Comparison of ENCODE assay signal across 8 cellular contexts in genomic region chr3:10224794-10225660, GRCh38. TPM values are rescaled to one million over a fixed set of nuclear protein-coding genes. Genes with fewer than 3 reads are reported as not detected.
DNase-seq lines count a peak whose midpoint lies in the region; ATAC-seq and TF ChIP-seq lines count a peak whose summit lies in the region.

No MANE protein-coding gene starts in this region.

- TF ChIP-seq POLR2A in breast epithelium (IDR thresholded peaks at IDR 0.05) = no peak

- H3K27me3 ChIP-seq in DND-41 (ENCODE audit: insufficient read depth, low read length, poor library complexity) = no peaks in the 10 kb centered on the region
- no peaks in the 10 kb centered on the region for H3K27me3 ChIP-seq in GM23338 (ENCODE audit: insufficient read depth)
- no peaks in the 10 kb centered on the region for H3K27me3 ChIP-seq in breast epithelium

- no peaks in the 10 kb centered on the region for H4K20me1 ChIP-seq in DND-41 (ENCODE audit: insufficient read depth, low read length)
- no peaks in the 10 kb centered on the region for H4K20me1 ChIP-seq in GM23338 (replicated peaks; ENCODE audit: insufficient read depth)

- no peak overlapping the region for H3K9ac ChIP-seq in DND-41 (ENCODE audit: low read depth, low read length)

- H3K4me3 ChIP-seq in DND-41 (ENCODE audit: low read depth in 1 of 2, low read length in 2 of 2) (no peak overlapping the region), GM23338 (no peak overlapping the region), breast epithelium (no peak overlapping the region)

- H3K36me3 ChIP-seq in DND-41 (ENCODE audit: insufficient read depth, low read length) (no peaks in the 10 kb centered on the region), GM23338 (ENCODE audit: insufficient read depth) (no peaks in the 10 kb centered on the region), breast epithelium (no peaks in the 10 kb centered on the region)

- peak; percentile 59 for DNase-seq in DND-41
- DNase-seq in GM23338 (ENCODE audit: low spot score) = peak; percentile 87
- DNase-seq in NCI-H2029 treated with DMSO at 0.1 percent for 48 hours (lab: John Stamatoyannopoulos, UW) = peak; percentile 94
- peak; percentile 66 for DNase-seq in UCSD-AML1 (lab: John Stamatoyannopoulos, UW; ENCODE audit: unreplicated experiment)
- peak; percentile 64 to 67 for DNase-seq in breast epithelium (ENCODE audit: low spot score in 2 of 2)
- peak; percentile 85 for DNase-seq in iPS-NIHi7 (ENCODE audit: extremely low spot score)
- peak; percentile 30 to 37 for DNase-seq in stimulated activated CD4-positive, alpha-beta T cell treated with anti-CD3 and anti-CD28 coated beads, Interleukin-15, amount 100 ng/mL, for 1 hour (ENCODE audit: low read depth in 1 of 2, low spot score in 1 of 2)

- H3K9me2 ChIP-seq in GM23338 (ENCODE audit: insufficient read depth) = no peaks in the 10 kb centered on the region

- no peak overlapping the region for H3K4me2 ChIP-seq in DND-41 (ENCODE audit: insufficient read depth, low read length)
- peak overlapping the region; percentile 73 for H3K4me2 ChIP-seq in GM23338

- intact Hi-C loops in breast epithelium (cut with DNase I; ENCODE audit: low total_unique reads) = no loop called here

- no peak overlapping the region for H2AFZ ChIP-seq in DND-41 (ENCODE audit: low read depth, low read length)
- H2AFZ ChIP-seq in GM23338 = no peak overlapping the region

- TF ChIP-seq CTCF in DND-41 (IDR thresholded peaks at IDR 0.05; ENCODE audit: borderline replicate concordance, extremely low read depth, low read length, poor library complexity, severe bottlenecking) = peak; percentile 73
- TF ChIP-seq CTCF in GM23338 (conservative IDR thresholded peaks at IDR 0.05; ENCODE audit: low read depth in 2 of 2) = peak; percentile 88 to 89
- TF ChIP-seq CTCF in breast epithelium (IDR thresholded peaks at IDR 0.05) = peak; percentile 40 to 89 (median 82)

- H3F3A ChIP-seq in GM23338 (replicated peaks; ENCODE audit: low read depth) = peaks cover 6% of the 10 kb centered on the region

- no peak overlapping the region for H3K27ac ChIP-seq in DND-41 (ENCODE audit: low read length)
- H3K27ac ChIP-seq in GM23338 (ENCODE audit: low read depth) = peak overlapping the region; percentile 87; the same call in 1 of the 2 replicates
- no peak overlapping the region for H3K27ac ChIP-seq in breast epithelium

- peaks cover 10% of the 10 kb centered on the region for H3K36me3 Mint-ChIP-seq in GM23338 (ENCODE audit: low read depth)

- H3K4me3 Mint-ChIP-seq in GM23338 = peak overlapping the region; percentile 19; the same call in 1 of the 3 replicates

- peak overlapping the region; percentile 36 for H3K27ac Mint-ChIP-seq in GM23338

- H3K79me2 ChIP-seq in DND-41 (ENCODE audit: insufficient read depth, low read length) (no peaks in the 10 kb centered on the region), GM23338 (replicated peaks; ENCODE audit: insufficient read depth) (no peaks in the 10 kb centered on the region)

- H3K4me1 ChIP-seq in DND-41 (ENCODE audit: insufficient read depth, low read length) (peaks cover 19% of the 10 kb centered on the region), GM23338 (ENCODE audit: insufficient read depth) (peaks cover 13% of the 10 kb centered on the region), breast epithelium (no peaks in the 10 kb centered on the region)

- H3K4me1 Mint-ChIP-seq in GM23338 = peaks cover 24% of the 10 kb centered on the region

- H3K9me3 Mint-ChIP-seq in GM23338 = peaks cover 2% of the 10 kb centered on the region; the same call in 2 of the 3 replicates

- H3K9me3 ChIP-seq in DND-41 (ENCODE audit: insufficient read depth, low read length, severe bottlenecking) = no peaks in the 10 kb centered on the region
- H3K9me3 ChIP-seq in breast epithelium = no peaks in the 10 kb centered on the region

- ATAC-seq in DND-41 (ENCODE audit: insufficient read depth, low read depth) (peak; percentile 80), GM23338 (peak; percentile 66), HG03378 (IDR thresholded peaks at IDR 0.05; ENCODE audit: unreplicated experiment) (no peak)

- H3K27me3 Mint-ChIP-seq in GM23338 (ENCODE audit: insufficient read depth, low read depth, poor library complexity) = peaks cover 17% of the 10 kb centered on the region

TF ChIP-seq in GM23338, 12 proteins besides CTCF, POLR2A, EP300 and RAD21 (continues in another document):
- TF ChIP-seq STAT1 (IDR thresholded peaks at IDR 0.05; ENCODE audit: unreplicated experiment) = no peak
- TF ChIP-seq POLR2AphosphoS5 (IDR thresholded peaks at IDR 0.05; ENCODE audit: low read depth) = no peak
- no peak for TF ChIP-seq ETS1 (IDR thresholded peaks at IDR 0.05)
- no peak for TF ChIP-seq EZH2 (IDR thresholded peaks at IDR 0.05; ENCODE audit: low read depth, unreplicated experiment)
- no peak for TF ChIP-seq ZNF114 (CRISPR knock-in tag; IDR thresholded peaks at IDR 0.05)
- TF ChIP-seq NANOG (IDR thresholded peaks at IDR 0.05; ENCODE audit: borderline replicate concordance) = no peak
- TF ChIP-seq EZH2phosphoT487 (IDR thresholded peaks at IDR 0.05; ENCODE audit: unreplicated experiment) = no peak
- TF ChIP-seq CREB1 (CRISPR knock-in tag; IDR thresholded peaks at IDR 0.05; ENCODE audit: low read depth) = no peak
- TF ChIP-seq, protein P1, sequence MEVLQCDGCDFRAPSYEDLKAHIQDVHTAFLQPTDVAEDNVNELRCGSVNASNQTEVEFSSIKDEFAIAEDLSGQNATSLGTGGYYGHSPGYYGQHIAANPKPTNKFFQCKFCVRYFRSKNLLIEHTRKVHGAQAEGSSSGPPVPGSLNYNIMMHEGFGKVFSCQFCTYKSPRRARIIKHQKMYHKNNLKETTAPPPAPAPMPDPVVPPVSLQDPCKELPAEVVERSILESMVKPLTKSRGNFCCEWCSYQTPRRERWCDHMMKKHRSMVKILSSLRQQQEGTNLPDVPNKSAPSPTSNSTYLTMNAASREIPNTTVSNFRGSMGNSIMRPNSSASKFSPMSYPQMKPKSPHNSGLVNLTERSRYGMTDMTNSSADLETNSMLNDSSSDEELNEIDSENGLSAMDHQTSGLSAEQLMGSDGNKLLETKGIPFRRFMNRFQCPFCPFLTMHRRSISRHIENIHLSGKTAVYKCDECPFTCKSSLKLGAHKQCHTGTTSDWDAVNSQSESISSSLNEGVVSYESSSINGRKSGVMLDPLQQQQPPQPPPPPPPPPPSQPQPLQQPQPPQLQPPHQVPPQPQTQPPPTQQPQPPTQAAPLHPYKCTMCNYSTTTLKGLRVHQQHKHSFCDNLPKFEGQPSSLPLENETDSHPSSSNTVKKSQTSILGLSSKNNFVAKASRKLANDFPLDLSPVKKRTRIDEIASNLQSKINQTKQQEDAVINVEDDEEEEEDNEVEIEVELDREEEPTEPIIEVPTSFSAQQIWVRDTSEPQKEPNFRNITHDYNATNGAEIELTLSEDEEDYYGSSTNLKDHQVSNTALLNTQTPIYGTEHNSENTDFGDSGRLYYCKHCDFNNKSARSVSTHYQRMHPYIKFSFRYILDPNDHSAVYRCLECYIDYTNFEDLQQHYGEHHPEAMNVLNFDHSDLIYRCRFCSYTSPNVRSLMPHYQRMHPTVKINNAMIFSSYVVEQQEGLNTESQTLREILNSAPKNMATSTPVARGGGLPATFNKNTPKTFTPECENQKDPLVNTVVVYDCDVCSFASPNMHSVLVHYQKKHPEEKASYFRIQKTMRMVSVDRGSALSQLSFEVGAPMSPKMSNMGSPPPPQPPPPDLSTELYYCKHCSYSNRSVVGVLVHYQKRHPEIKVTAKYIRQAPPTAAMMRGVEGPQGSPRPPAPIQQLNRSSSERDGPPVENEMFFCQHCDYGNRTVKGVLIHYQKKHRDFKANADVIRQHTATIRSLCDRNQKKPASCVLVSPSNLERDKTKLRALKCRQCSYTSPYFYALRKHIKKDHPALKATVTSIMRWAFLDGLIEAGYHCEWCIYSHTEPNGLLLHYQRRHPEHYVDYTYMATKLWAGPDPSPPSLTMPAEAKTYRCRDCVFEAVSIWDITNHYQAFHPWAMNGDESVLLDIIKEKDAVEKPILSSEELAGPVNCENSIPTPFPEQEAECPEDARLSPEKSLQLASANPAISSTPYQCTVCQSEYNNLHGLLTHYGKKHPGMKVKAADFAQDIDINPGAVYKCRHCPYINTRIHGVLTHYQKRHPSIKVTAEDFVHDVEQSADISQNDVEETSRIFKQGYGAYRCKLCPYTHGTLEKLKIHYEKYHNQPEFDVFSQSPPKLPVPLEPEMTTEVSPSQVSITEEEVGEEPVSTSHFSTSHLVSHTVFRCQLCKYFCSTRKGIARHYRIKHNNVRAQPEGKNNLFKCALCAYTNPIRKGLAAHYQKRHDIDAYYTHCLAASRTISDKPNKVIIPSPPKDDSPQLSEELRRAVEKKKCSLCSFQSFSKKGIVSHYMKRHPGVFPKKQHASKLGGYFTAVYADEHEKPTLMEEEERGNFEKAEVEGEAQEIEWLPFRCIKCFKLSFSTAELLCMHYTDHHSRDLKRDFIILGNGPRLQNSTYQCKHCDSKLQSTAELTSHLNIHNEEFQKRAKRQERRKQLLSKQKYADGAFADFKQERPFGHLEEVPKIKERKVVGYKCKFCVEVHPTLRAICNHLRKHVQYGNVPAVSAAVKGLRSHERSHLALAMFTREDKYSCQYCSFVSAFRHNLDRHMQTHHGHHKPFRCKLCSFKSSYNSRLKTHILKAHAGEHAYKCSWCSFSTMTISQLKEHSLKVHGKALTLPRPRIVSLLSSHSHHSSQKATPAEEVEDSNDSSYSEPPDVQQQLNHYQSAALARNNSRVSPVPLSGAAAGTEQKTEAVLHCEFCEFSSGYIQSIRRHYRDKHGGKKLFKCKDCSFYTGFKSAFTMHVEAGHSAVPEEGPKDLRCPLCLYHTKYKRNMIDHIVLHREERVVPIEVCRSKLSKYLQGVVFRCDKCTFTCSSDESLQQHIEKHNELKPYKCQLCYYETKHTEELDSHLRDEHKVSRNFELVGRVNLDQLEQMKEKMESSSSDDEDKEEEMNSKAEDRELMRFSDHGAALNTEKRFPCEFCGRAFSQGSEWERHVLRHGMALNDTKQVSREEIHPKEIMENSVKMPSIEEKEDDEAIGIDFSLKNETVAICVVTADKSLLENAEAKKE (CRISPR knock-in tag; IDR thresholded peaks at IDR 0.05) = no peak
- no peak for TF ChIP-seq JUNB (IDR thresholded peaks at IDR 0.05; ENCODE audit: unreplicated experiment)

RNA-seq across cellular contexts. Expression of gene TATDN2, which starts 23.2 kb away (rescaled TPM):
- 19.1 and 21.8 TPM in 2 replicates for total RNA-seq in GM23338 (2014; rRNA removed; shearing (Covaris generic))
- polyA plus RNA-seq in GM23338 (2016; fragmentation: Nextera tagmentation; extraction: Ambion mirVana) = 4.8 and 6.1 TPM in 2 replicates
- 10 to 100 TPM; 14.6 to 19.3 (median 18.7) TPM for total RNA-seq in breast epithelium

Comparison
In these comparisons a context has a peak if more than half of its experiments do, and no peak if none do; other contexts are left out.
1. DNase-seq: peak in every context shown above with its lines; median percentile 94 in NCI-H2029 treated with DMSO at 0.1 percent for 48 hours; 87 in GM23338; 85 in iPS-NIHi7; 66 in UCSD-AML1; 66 in breast epithelium; 59 in DND-41; 34 in stimulated activated CD4-positive, alpha-beta T cell treated with anti-CD3 and anti-CD28 coated beads, Interleukin-15, amount 100 ng/mL, for 1 hour.